Comparison of ENCODE assay signal across 1 cellular context in genomic region chr12:101299931-101300330, GRCh38.
TF ChIP-seq lines count a peak whose summit lies in the region.

No MANE protein-coding gene starts in this region.

TF ChIP-seq in IMR-90, 13 proteins besides CTCF, POLR2A, EP300 and RAD21:
- TF ChIP-seq CHD1 (IDR thresholded peaks at IDR 0.05; ENCODE audit: low read depth, low read length): no peak
- TF ChIP-seq RCOR1 (IDR thresholded peaks at IDR 0.05; ENCODE audit: insufficient replicate concordance, low read length): no peak
- TF ChIP-seq MXI1 (IDR thresholded peaks at IDR 0.05; ENCODE audit: borderline replicate concordance, low read depth, low read length): no peak
- TF ChIP-seq, protein P1, sequence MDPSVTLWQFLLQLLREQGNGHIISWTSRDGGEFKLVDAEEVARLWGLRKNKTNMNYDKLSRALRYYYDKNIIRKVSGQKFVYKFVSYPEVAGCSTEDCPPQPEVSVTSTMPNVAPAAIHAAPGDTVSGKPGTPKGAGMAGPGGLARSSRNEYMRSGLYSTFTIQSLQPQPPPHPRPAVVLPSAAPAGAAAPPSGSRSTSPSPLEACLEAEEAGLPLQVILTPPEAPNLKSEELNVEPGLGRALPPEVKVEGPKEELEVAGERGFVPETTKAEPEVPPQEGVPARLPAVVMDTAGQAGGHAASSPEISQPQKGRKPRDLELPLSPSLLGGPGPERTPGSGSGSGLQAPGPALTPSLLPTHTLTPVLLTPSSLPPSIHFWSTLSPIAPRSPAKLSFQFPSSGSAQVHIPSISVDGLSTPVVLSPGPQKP (IDR thresholded peaks at IDR 0.05; ENCODE audit: borderline replicate concordance, low read depth, low read length): no peak
- no peak for TF ChIP-seq CEBPB (IDR thresholded peaks at IDR 0.05; ENCODE audit: low read depth, low read length)
- no peak for TF ChIP-seq MAZ (IDR thresholded peaks at IDR 0.05; ENCODE audit: borderline replicate concordance, low read depth, low read length)
- TF ChIP-seq RFX5 (IDR thresholded peaks at IDR 0.05; ENCODE audit: low read depth, low read length): no peak
- TF ChIP-seq BHLHE40 (IDR thresholded peaks at IDR 0.05; ENCODE audit: low read depth, low read length): no peak
- no peak for TF ChIP-seq NFE2L2 (IDR thresholded peaks at IDR 0.05; ENCODE audit: low read depth, low read length)
- no peak for TF ChIP-seq SMC3 (IDR thresholded peaks at IDR 0.05; ENCODE audit: low read depth, low read length)
- TF ChIP-seq, protein P2, sequence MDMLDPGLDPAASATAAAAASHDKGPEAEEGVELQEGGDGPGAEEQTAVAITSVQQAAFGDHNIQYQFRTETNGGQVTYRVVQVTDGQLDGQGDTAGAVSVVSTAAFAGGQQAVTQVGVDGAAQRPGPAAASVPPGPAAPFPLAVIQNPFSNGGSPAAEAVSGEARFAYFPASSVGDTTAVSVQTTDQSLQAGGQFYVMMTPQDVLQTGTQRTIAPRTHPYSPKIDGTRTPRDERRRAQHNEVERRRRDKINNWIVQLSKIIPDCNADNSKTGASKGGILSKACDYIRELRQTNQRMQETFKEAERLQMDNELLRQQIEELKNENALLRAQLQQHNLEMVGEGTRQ (IDR thresholded peaks at IDR 0.05; ENCODE audit: low read depth, low read length): no peak
- no peak for TF ChIP-seq FOS (IDR thresholded peaks at IDR 0.05; ENCODE audit: low read depth, low read length)
